ENCODE assay signal across 17 cellular contexts in the genomic region with DNA sequence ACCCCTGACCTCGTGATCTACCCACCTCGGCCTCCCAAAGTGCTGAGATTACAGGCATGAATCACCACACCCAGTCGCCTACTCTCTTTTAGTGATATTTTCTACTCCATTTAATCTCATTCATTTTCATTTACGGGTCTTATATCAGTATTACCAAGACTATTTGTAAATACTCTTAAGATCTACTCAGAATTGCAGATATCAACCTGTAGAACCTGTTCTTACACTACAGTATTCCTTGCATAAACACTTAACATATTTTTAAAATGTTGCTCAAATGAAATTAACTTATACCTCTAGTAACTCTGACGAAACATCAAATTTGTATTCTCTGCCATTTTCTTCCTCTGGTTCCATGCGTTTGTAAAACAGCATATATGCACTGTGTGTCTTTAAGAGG.
"Had no signal": no experiment of that assay in that cellular context is flagged by ENCODE, and none has a peak within 500 bp of the region (broad histone marks: within the 10 kb centered on the region; RNA-seq: fewer than 3 reads in every experiment).

No MANE protein-coding gene starts in this region.

- H3K9me3 Mint-ChIP-seq: endodermal cell; naive thymus-derived CD4-positive, alpha-beta T cell had no signal

- H3K4me3 Mint-ChIP-seq: endodermal cell; naive thymus-derived CD4-positive, alpha-beta T cell had no signal

- H3K4me3 ChIP-seq: colonic mucosa, hepatocyte, suprapubic skin, thyroid gland had no signal

- H3K4me2 ChIP-seq: hepatocyte had no signal

- H3K79me2 ChIP-seq: hepatocyte had no signal

- H3K4me1 Mint-ChIP-seq: endodermal cell had no signal

- H3K9me3 ChIP-seq: colonic mucosa, neutrophil, suprapubic skin, thyroid gland had no signal

- H3K27me3 Mint-ChIP-seq: naive thymus-derived CD4-positive, alpha-beta T cell had no signal

- H3K27ac Mint-ChIP-seq: endodermal cell had no signal

- DNase-seq: colonic mucosa; effector CD4-positive, alpha-beta T cell; endodermal cell; foreskin melanocyte; head of caudate nucleus; kidney; left cardiac atrium; left ventricle myocardium superior; naive thymus-derived CD4-positive, alpha-beta T cell; right cardiac atrium; small intestine; stimulated activated CD4-positive, alpha-beta T cell treated with anti-CD3 and anti-CD28 coated beads, Interleukin-12 subunit alpha, Interleukin-12 subunit beta, amount 100 ng/mL, for 4 hours; stimulated activated naive CD4-positive, alpha-beta T cell treated with Interleukin-2 at 50 U/mL for 16 hours; thyroid gland had no signal

- H3K4me1 ChIP-seq: colonic mucosa, suprapubic skin, thyroid gland had no signal

- H2AFZ ChIP-seq: hepatocyte had no signal

- H3K36me3 ChIP-seq: colonic mucosa had no signal

- H3K27ac ChIP-seq: colonic mucosa, hepatocyte, neutrophil, suprapubic skin, thyroid gland had no signal

- H3K27me3 ChIP-seq: colonic mucosa, hepatocyte, neutrophil, suprapubic skin, thyroid gland had no signal

- ATAC-seq: left cardiac atrium; left ventricle myocardium superior; naive thymus-derived CD4-positive, alpha-beta T cell; right cardiac atrium had no signal
